15 cellular contexts compared by ENCODE assay signal in genomic region chr14:105400016-105400415, GRCh38. TPM values are rescaled to one million over a fixed set of nuclear protein-coding genes. Genes with fewer than 3 reads are reported as not detected.
DNase-seq lines count a peak whose midpoint lies in the region; ATAC-seq lines count a peak whose summit lies in the region.
"Had no signal": no experiment of that assay in that cellular context is flagged by ENCODE, and none has a peak within 500 bp of the region (broad histone marks: within the 10 kb centered on the region; RNA-seq: fewer than 3 reads in every experiment).

No MANE protein-coding gene starts in this region.

- H3K9me2 ChIP-seq in Karpas-422 (replicated peaks; ENCODE audit: insufficient read depth, low read length), result no peaks in the 10 kb centered on the region

- H3K27me3 Mint-ChIP-seq in activated T-cell treated with anti-CD3 and anti-CD28 coated beads, Interleukin-2, amount 50 U/mL, for 24 hours, result no peaks in the 10 kb centered on the region

- H4K20me1 ChIP-seq in Karpas-422 (ENCODE audit: insufficient read depth, low read depth, low read length), result peaks cover 8% of the 10 kb centered on the region

- peaks cover 12% of the 10 kb centered on the region for H3K9me3 Mint-ChIP-seq in activated T-cell treated with anti-CD3 and anti-CD28 coated beads, Interleukin-2, amount 50 U/mL, for 24 hours

- no peak for ATAC-seq in GM19455 (IDR thresholded peaks at IDR 0.05; ENCODE audit: unreplicated experiment)

- peak overlapping the region; percentile 91 for H3K4me3 Mint-ChIP-seq in activated T-cell treated with anti-CD3 and anti-CD28 coated beads, Interleukin-2, amount 50 U/mL, for 24 hours

- H3K9me3 ChIP-seq in Karpas-422 (ENCODE audit: low read length) (no peaks in the 10 kb centered on the region), adipocyte (ENCODE audit: control insufficient read depth, low read length) (no peaks in the 10 kb centered on the region), neuronal stem cell (replicated peaks in 1 of 2; ENCODE audit: control insufficient read depth in 2 of 2, insufficient read depth in 1 of 2, low read depth in 1 of 2, low read length in 2 of 2) (peaks cover 37 to 38% of the 10 kb centered on the region in 2 donors)

- no peak overlapping the region for H2BK12ac ChIP-seq in neuronal stem cell (ENCODE audit: low read length)

- peak overlapping the region; percentile 95 for H3K27ac Mint-ChIP-seq in activated T-cell treated with anti-CD3 and anti-CD28 coated beads, Interleukin-2, amount 50 U/mL, for 24 hours

- H3K9ac ChIP-seq in Karpas-422 (ENCODE audit: low read length), result peak overlapping the region; percentile 90
- no peak overlapping the region for H3K9ac ChIP-seq in adipocyte (ENCODE audit: low read length)
- H3K9ac ChIP-seq in neuronal stem cell (ENCODE audit: low read depth, low read length, poor library complexity), result peak overlapping the region; percentile 10
- H3K9ac ChIP-seq: parathyroid adenoma had no signal

- no peak for DNase-seq in activated T-cell treated with anti-CD3 and anti-CD28 coated beads, Interleukin-2, amount 50 U/mL, for 24 hours
- DNase-seq in activated T-cell treated with anti-CD3 and anti-CD28 coated beads for 4 hours, result no peak
- DNase-seq in Karpas-422, result no peak
- DNase-seq in adipocyte (ENCODE audit: low read depth), result no peak
- no peak for DNase-seq in neuronal stem cell (ENCODE audit: low spot score)
- DNase-seq in stimulated activated CD4-positive, alpha-beta T cell treated with anti-CD3 and anti-CD28 coated beads, Interleukin-4, amount 100 ng/mL, for 24 hours, result no peak
- no peak for DNase-seq in amygdala (lab: John Stamatoyannopoulos, UW)
- DNase-seq: ACHN; EL; head of caudate nucleus; NCI-H1105; stimulated activated CD4-positive, alpha-beta T cell treated with anti-CD3 and anti-CD28 coated beads, Interleukin-1b, Interleukin-23, amount 100 ng/mL, for 48 hours had no signal

- no peak overlapping the region for H3K14ac ChIP-seq in neuronal stem cell (ENCODE audit: low read length)

- no peak overlapping the region for H2AK5ac ChIP-seq in neuronal stem cell (ENCODE audit: low read depth, low read length)

- no peak overlapping the region for H2AFZ ChIP-seq in Karpas-422 (ENCODE audit: low read length)
- H2AFZ ChIP-seq in neuronal stem cell (ENCODE audit: low read length), result no peak overlapping the region
- H2AFZ ChIP-seq: parathyroid adenoma had no signal

- H3K79me2 ChIP-seq in Karpas-422 (ENCODE audit: low read length), result peaks cover 11% of the 10 kb centered on the region
- H3K79me2 ChIP-seq: parathyroid adenoma had no signal

- H3K36me3 ChIP-seq in Karpas-422 (ENCODE audit: insufficient read depth, low read length) (peaks cover 19% of the 10 kb centered on the region), adipocyte (ENCODE audit: control insufficient read depth, insufficient read depth, low read length, severe bottlenecking) (peaks cover 8% of the 10 kb centered on the region), neuronal stem cell (replicated peaks in 1 of 2; ENCODE audit: control insufficient read depth in 2 of 2, insufficient read depth in 2 of 2, low read length in 2 of 2) (peaks cover 16 to 24% of the 10 kb centered on the region in 2 donors)

- peaks cover 39% of the 10 kb centered on the region for H3K36me3 Mint-ChIP-seq in activated T-cell treated with anti-CD3 and anti-CD28 coated beads, Interleukin-2, amount 50 U/mL, for 24 hours (ENCODE audit: low read depth)

- H2BK15ac ChIP-seq in neuronal stem cell (ENCODE audit: low read length), result no peak overlapping the region

- no peak overlapping the region for H4K8ac ChIP-seq in neuronal stem cell (ENCODE audit: low read depth, low read length)

- peaks cover 9% of the 10 kb centered on the region for H3K79me1 ChIP-seq in neuronal stem cell (ENCODE audit: low read depth, low read length)

- H2BK5ac ChIP-seq in neuronal stem cell (ENCODE audit: low read length), result no peak overlapping the region

- no CpG with 5 or more reads among the region's 9 CpGs for WGBS in neuronal stem cell (ENCODE audit: extremely low coverage in 2 of 2, insufficient read length in 2 of 2, insufficient replicate concordance in 1 of 2), 2 donors

- H3K27ac ChIP-seq in Karpas-422 (ENCODE audit: low read length), result no peak overlapping the region
- H3K27ac ChIP-seq in neuronal stem cell (replicated peaks; ENCODE audit: low read length), result no peak overlapping the region
- H3K27ac ChIP-seq: parathyroid adenoma had no signal

- H3K23ac ChIP-seq in neuronal stem cell (ENCODE audit: low read depth, low read length, poor library complexity), result no peak overlapping the region

- H2BK120ac ChIP-seq in neuronal stem cell (ENCODE audit: low read depth, low read length), result no peak overlapping the region

- peak overlapping the region; percentile 79; the same call in 1 of the 2 replicates for H3K4me3 ChIP-seq in Karpas-422 (ENCODE audit: low read length)
- peak overlapping the region; percentile 92 for H3K4me3 ChIP-seq in adipocyte (ENCODE audit: low read length)
- peak overlapping the region; percentile 14 to 41 for H3K4me3 ChIP-seq in neuronal stem cell (ENCODE audit: low read length in 2 of 2)

- H3K18ac ChIP-seq in neuronal stem cell (ENCODE audit: low read length), result no peak overlapping the region

- H3K27me3 ChIP-seq in Karpas-422 (ENCODE audit: low read length), result no peaks in the 10 kb centered on the region
- no peaks in the 10 kb centered on the region for H3K27me3 ChIP-seq in adipocyte (replicated peaks; ENCODE audit: control insufficient read depth, insufficient read depth, low read length)
- H3K27me3 ChIP-seq in neuronal stem cell (ENCODE audit: control insufficient read depth in 3 of 3, insufficient read depth in 3 of 3, low read depth in 1 of 3, low read length in 3 of 3), result no peaks in the 10 kb centered on the region

- H3K4me1 ChIP-seq in Karpas-422 (ENCODE audit: low read length) (peaks cover 24% of the 10 kb centered on the region), adipocyte (ENCODE audit: control insufficient read depth, insufficient read depth, low read length) (peaks cover 16% of the 10 kb centered on the region), neuronal stem cell (ENCODE audit: control insufficient read depth in 2 of 2, insufficient read depth in 1 of 2, low read depth in 1 of 2, low read length in 2 of 2) (peaks cover 4 to 7% of the 10 kb centered on the region in 2 donors)

- H3K4me1 Mint-ChIP-seq in activated T-cell treated with anti-CD3 and anti-CD28 coated beads, Interleukin-2, amount 50 U/mL, for 24 hours (ENCODE audit: low read depth), result peaks cover 45% of the 10 kb centered on the region

- no peak overlapping the region for H3K4ac ChIP-seq in neuronal stem cell (ENCODE audit: low read length)

- H3K4me2 ChIP-seq in Karpas-422 (ENCODE audit: low read depth, low read length, poor library complexity, severe bottlenecking) (peak overlapping the region; percentile 81), neuronal stem cell (ENCODE audit: insufficient read depth, low read length, poor library complexity, severe bottlenecking) (no peak overlapping the region)

- H4K91ac ChIP-seq in neuronal stem cell (ENCODE audit: low read depth, low read length, poor library complexity), result no peak overlapping the region

RNA-seq across cellular contexts. Expression of gene TEX22, which starts 1.7 kb away (rescaled TPM):
- 0.67 and 1.7 TPM in 2 replicates for total RNA-seq in Karpas-422 (2014; rRNA removed; shearing (Covaris generic); ENCODE audit: low replicate concordance)
- polyA plus RNA-seq in neuronal stem cell (2013, experiment 1 of 2), result 0.21 TPM
- 0.21 TPM for polyA plus RNA-seq in neuronal stem cell (2013, experiment 2 of 2)
- total RNA-seq: RPMI7951 had no signal

RNA-seq across cellular contexts. Expression of gene MTA1, which starts 19.6 kb away (rescaled TPM):
- total RNA-seq in Karpas-422 (2014; rRNA removed; shearing (Covaris generic); ENCODE audit: low replicate concordance), result 94.6 and 204 TPM in 2 replicates
- 199 TPM for polyA plus RNA-seq in neuronal stem cell (2013, experiment 1 of 2)
- 194 TPM for polyA plus RNA-seq in neuronal stem cell (2013, experiment 2 of 2)

Comparison
In these comparisons a context has a peak if more than half of its experiments do, and no peak if none do; other contexts are left out.
1. H3K4me3 ChIP-seq: peak in every context shown above with its lines; median percentile 92 in adipocyte; 79 in Karpas-422; 28 in neuronal stem cell.